In the genomic region with DNA sequence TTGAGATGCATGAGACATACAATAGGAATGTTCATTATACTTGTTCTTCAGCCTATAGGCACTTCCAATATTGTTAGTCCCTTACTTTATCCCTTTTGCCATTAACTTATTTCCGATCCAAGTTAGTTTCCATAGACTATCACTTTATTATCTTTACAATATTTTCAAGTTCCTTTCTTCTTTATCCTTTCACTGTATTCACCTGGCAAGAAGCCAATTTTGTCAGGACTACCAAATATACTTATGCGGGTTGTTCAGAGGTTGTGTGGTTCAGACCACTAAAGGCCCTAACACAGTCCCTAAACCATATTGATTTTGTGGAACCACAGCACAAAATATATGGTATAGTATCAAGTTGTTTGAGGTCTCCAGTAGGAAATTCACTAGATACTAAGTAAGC, we compare ENCODE assay signal across 8 cellular contexts.
"Had no signal": no experiment of that assay in that cellular context is flagged by ENCODE, and none has a peak within 500 bp of the region (broad histone marks: within the 10 kb centered on the region; RNA-seq: fewer than 3 reads in every experiment).

No MANE protein-coding gene starts in this region.

- H3K27ac ChIP-seq: KMS-11 had no signal

- DNase-seq: H9, HCEC 1CT, IMR-90, KBM-7 had no signal

- ATAC-seq: GM23338 had no signal

- H3K4me3 ChIP-seq: GM23338 had no signal

- H3K9ac ChIP-seq: KMS-11 had no signal

- H2AFZ ChIP-seq: GM23338 had no signal

- H3K4me2 ChIP-seq: GM23338, KMS-11 had no signal

- FAIRE-seq: H54, HTR-8/SVneo had no signal
